In the genomic region with DNA sequence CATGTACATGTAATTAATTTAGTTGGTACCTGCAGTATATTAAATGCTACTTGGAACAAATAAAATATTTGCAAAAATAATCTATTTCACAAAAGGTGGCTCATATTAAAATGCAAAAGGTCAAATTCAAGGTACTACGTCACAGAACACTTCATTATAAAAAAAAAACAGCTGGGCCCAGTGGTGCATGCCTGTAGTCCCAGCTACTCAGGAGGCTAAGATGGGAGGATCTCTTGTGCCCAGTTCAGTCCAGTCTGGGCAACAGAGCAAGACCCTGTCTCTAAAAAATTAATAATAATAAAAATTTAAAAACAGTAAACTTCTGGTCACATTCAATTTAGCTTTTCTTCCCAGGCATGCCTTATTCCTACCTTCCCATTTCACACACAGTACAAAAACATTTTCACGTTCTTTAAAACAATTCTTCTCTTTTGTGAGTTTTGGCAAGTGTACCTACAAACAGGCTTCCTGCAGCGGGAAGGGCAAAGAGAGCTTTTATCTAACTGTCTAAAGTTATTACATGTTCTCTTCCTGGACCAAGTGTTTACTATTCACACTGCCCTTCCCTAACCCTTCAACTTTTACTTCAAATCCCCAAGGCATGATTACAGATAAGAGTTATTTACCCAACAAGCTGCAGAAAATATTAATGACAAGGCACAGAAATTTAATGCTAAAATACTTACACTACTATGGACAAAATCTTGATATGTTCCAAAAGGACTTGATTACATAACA, we compare ENCODE assay signal across 1 cellular context.
TF ChIP-seq lines count a peak whose summit lies in the region.

No MANE protein-coding gene starts in this region.

TF ChIP-seq in WTC11, 78 proteins besides CTCF, POLR2A, EP300 and RAD21 (continued from another document):
- TF ChIP-seq, protein P1, sequence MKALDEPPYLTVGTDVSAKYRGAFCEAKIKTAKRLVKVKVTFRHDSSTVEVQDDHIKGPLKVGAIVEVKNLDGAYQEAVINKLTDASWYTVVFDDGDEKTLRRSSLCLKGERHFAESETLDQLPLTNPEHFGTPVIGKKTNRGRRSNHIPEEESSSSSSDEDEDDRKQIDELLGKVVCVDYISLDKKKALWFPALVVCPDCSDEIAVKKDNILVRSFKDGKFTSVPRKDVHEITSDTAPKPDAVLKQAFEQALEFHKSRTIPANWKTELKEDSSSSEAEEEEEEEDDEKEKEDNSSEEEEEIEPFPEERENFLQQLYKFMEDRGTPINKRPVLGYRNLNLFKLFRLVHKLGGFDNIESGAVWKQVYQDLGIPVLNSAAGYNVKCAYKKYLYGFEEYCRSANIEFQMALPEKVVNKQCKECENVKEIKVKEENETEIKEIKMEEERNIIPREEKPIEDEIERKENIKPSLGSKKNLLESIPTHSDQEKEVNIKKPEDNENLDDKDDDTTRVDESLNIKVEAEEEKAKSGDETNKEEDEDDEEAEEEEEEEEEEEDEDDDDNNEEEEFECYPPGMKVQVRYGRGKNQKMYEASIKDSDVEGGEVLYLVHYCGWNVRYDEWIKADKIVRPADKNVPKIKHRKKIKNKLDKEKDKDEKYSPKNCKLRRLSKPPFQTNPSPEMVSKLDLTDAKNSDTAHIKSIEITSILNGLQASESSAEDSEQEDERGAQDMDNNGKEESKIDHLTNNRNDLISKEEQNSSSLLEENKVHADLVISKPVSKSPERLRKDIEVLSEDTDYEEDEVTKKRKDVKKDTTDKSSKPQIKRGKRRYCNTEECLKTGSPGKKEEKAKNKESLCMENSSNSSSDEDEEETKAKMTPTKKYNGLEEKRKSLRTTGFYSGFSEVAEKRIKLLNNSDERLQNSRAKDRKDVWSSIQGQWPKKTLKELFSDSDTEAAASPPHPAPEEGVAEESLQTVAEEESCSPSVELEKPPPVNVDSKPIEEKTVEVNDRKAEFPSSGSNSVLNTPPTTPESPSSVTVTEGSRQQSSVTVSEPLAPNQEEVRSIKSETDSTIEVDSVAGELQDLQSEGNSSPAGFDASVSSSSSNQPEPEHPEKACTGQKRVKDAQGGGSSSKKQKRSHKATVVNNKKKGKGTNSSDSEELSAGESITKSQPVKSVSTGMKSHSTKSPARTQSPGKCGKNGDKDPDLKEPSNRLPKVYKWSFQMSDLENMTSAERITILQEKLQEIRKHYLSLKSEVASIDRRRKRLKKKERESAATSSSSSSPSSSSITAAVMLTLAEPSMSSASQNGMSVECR (CRISPR knock-in tag; IDR thresholded peaks at IDR 0.05; ENCODE audit: borderline replicate concordance): no peak
- TF ChIP-seq, protein P2, sequence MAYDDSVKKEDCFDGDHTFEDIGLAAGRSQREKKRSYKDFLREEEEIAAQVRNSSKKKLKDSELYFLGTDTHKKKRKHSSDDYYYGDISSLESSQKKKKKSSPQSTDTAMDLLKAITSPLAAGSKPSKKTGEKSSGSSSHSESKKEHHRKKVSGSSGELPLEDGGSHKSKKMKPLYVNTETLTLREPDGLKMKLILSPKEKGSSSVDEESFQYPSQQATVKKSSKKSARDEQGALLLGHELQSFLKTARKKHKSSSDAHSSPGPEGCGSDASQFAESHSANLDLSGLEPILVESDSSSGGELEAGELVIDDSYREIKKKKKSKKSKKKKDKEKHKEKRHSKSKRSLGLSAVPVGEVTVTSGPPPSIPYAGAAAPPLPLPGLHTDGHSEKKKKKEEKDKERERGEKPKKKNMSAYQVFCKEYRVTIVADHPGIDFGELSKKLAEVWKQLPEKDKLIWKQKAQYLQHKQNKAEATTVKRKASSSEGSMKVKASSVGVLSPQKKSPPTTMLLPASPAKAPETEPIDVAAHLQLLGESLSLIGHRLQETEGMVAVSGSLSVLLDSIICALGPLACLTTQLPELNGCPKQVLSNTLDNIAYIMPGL (CRISPR knock-in tag; IDR thresholded peaks at IDR 0.05): no peak
- TF ChIP-seq EMX1 (CRISPR knock-in tag; IDR thresholded peaks at IDR 0.05): no peak
- no peak for TF ChIP-seq NFATC4 (CRISPR knock-in tag; IDR thresholded peaks at IDR 0.05)
- TF ChIP-seq RELA (CRISPR knock-in tag; IDR thresholded peaks at IDR 0.05; ENCODE audit: borderline replicate concordance): no peak
- TF ChIP-seq, protein P3, sequence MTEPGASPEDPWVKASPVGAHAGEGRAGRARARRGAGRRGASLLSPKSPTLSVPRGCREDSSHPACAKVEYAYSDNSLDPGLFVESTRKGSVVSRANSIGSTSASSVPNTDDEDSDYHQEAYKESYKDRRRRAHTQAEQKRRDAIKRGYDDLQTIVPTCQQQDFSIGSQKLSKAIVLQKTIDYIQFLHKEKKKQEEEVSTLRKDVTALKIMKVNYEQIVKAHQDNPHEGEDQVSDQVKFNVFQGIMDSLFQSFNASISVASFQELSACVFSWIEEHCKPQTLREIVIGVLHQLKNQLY (CRISPR knock-in tag; IDR thresholded peaks at IDR 0.05): no peak
- TF ChIP-seq AR (CRISPR knock-in tag; IDR thresholded peaks at IDR 0.05): no peak
- no peak for TF ChIP-seq ATF2 (CRISPR knock-in tag; IDR thresholded peaks at IDR 0.05; ENCODE audit: borderline replicate concordance, low read depth)
- no peak for TF ChIP-seq ZNF423 (CRISPR knock-in tag; IDR thresholded peaks at IDR 0.05)
- TF ChIP-seq FOXP4 (CRISPR knock-in tag; IDR thresholded peaks at IDR 0.05): no peak
- no peak for TF ChIP-seq NFE2L1 (CRISPR knock-in tag; IDR thresholded peaks at IDR 0.05)
- no peak for TF ChIP-seq CREM (CRISPR knock-in tag; IDR thresholded peaks at IDR 0.05)
- TF ChIP-seq CREB1 (CRISPR knock-in tag; IDR thresholded peaks at IDR 0.05): no peak
- TF ChIP-seq, protein P4, sequence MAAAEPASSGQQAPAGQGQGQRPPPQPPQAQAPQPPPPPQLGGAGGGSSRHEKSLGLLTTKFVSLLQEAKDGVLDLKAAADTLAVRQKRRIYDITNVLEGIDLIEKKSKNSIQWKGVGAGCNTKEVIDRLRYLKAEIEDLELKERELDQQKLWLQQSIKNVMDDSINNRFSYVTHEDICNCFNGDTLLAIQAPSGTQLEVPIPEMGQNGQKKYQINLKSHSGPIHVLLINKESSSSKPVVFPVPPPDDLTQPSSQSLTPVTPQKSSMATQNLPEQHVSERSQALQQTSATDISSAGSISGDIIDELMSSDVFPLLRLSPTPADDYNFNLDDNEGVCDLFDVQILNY (CRISPR knock-in tag; IDR thresholded peaks at IDR 0.05): no peak
